19 cellular contexts compared by ENCODE assay signal in genomic region chr7:2071133-2071832, GRCh38.
"Had no signal": no experiment of that assay in that cellular context is flagged by ENCODE, and none has a peak within 500 bp of the region (broad histone marks: within the 10 kb centered on the region; RNA-seq: fewer than 3 reads in every experiment).

No MANE protein-coding gene starts in this region.

- H3K4me1 ChIP-seq: sigmoid colon had no signal

- H3K9me3 Mint-ChIP-seq: activated CD4-positive, alpha-beta T cell treated with anti-CD3 and anti-CD28 coated beads, Interleukin-2, amount 10 ng/mL, durations not matched to agents 7 days and 5 days; activated naive CD8-positive, alpha-beta T cell treated with anti-CD3 and anti-CD28 coated beads, Interleukin-2, amount 50 U/mL, for 24 hours; activated T-cell treated with anti-CD3 and anti-CD28 coated beads, Interleukin-2, amount 50 U/mL, for 24 hours; activated T-helper 2 cell treated with anti-CD3 and anti-CD28 coated beads, Interferon-gamma antibody, Interleukin-2, Interleukin-4, amounts not matched to agents 10 μg/mL and 5 μg/mL and 100 μg/mL, durations not matched to agents 14 hours and 24 hours and 36 hours; natural killer cell; stimulated activated effector memory CD8-positive, alpha-beta T cell treated with anti-CD3 and anti-CD28 coated beads, Interleukin-12 subunit alpha, Interleukin-12 subunit beta, amount 100 ng/mL, for 72 hours had no signal

- H3K9me3 ChIP-seq: sigmoid colon, thoracic aorta had no signal

- H3K27ac ChIP-seq: sigmoid colon, thoracic aorta had no signal

- H3K27me3 Mint-ChIP-seq: activated CD4-positive, alpha-beta T cell treated with anti-CD3 and anti-CD28 coated beads, Interleukin-2, amount 10 ng/mL, durations not matched to agents 7 days and 5 days; activated naive CD8-positive, alpha-beta T cell treated with anti-CD3 and anti-CD28 coated beads, Interleukin-2, amount 50 U/mL, for 24 hours; activated T-cell treated with anti-CD3 and anti-CD28 coated beads, Interleukin-2, amount 50 U/mL, for 24 hours; brain had no signal

- H3K27me3 ChIP-seq: sigmoid colon had no signal

- H3K36me3 ChIP-seq: thoracic aorta had no signal

- H3K4me3 Mint-ChIP-seq: activated CD4-positive, alpha-beta T cell treated with anti-CD3 and anti-CD28 coated beads, Interleukin-2, amount 10 ng/mL, durations not matched to agents 7 days and 5 days; activated CD8-positive, alpha-beta T cell treated with anti-CD3 and anti-CD28 coated beads, Interleukin-2, amount 10 ng/mL, durations not matched to agents 7 days and 5 days; activated naive CD8-positive, alpha-beta T cell treated with anti-CD3 and anti-CD28 coated beads, Interleukin-2, amount 50 U/mL, for 24 hours; activated T-cell treated with anti-CD3 and anti-CD28 coated beads, Interleukin-2, amount 50 U/mL, for 24 hours; brain; natural killer cell; stimulated activated effector memory CD8-positive, alpha-beta T cell treated with anti-CD3 and anti-CD28 coated beads, Interleukin-12 subunit alpha, Interleukin-12 subunit beta, amount 100 ng/mL, for 72 hours had no signal

- ATAC-seq: natural killer cell had no signal

- H3K4me1 Mint-ChIP-seq: stimulated activated effector memory CD8-positive, alpha-beta T cell treated with anti-CD3 and anti-CD28 coated beads, Interleukin-12 subunit alpha, Interleukin-12 subunit beta, amount 100 ng/mL, for 72 hours had no signal

- H3K27ac Mint-ChIP-seq: activated CD4-positive, alpha-beta T cell treated with anti-CD3 and anti-CD28 coated beads, Interleukin-2, amount 10 ng/mL, durations not matched to agents 7 days and 5 days; activated CD8-positive, alpha-beta T cell treated with anti-CD3 and anti-CD28 coated beads, Interleukin-2, amount 10 ng/mL, durations not matched to agents 7 days and 5 days; activated naive CD8-positive, alpha-beta T cell treated with anti-CD3 and anti-CD28 coated beads, Interleukin-2, amount 50 U/mL, for 24 hours; activated T-helper 2 cell treated with anti-CD3 and anti-CD28 coated beads, Interferon-gamma antibody, Interleukin-2, Interleukin-4, amounts not matched to agents 10 μg/mL and 5 μg/mL and 100 μg/mL, durations not matched to agents 14 hours and 24 hours and 36 hours; natural killer cell had no signal

- DNase-seq: activated CD4-positive, alpha-beta T cell treated with anti-CD3 and anti-CD28 coated beads, Interleukin-2, amount 10 ng/mL, durations not matched to agents 7 days and 5 days; activated CD8-positive, alpha-beta T cell treated with anti-CD3 and anti-CD28 coated beads, Interleukin-2, amount 10 ng/mL, durations not matched to agents 7 days and 5 days; activated naive CD4-positive, alpha-beta T cell treated with Interleukin-2 at 50 U/mL for 16 hours; activated T-cell treated with anti-CD3 and anti-CD28 coated beads, Interleukin-2, amount 50 U/mL, for 24 hours; anterior cingulate cortex; caudate nucleus; foreskin fibroblast; hippocampal formation; natural killer cell; occipital lobe; sigmoid colon; stimulated activated CD4-positive, alpha-beta T cell treated with anti-CD3 and anti-CD28 coated beads, Interleukin-4, amount 100 ng/mL, for 24 hours; T-helper 1 cell; T-helper 9 cell had no signal

- H3K4me3 ChIP-seq: sigmoid colon, thoracic aorta had no signal
